In the genomic region with DNA sequence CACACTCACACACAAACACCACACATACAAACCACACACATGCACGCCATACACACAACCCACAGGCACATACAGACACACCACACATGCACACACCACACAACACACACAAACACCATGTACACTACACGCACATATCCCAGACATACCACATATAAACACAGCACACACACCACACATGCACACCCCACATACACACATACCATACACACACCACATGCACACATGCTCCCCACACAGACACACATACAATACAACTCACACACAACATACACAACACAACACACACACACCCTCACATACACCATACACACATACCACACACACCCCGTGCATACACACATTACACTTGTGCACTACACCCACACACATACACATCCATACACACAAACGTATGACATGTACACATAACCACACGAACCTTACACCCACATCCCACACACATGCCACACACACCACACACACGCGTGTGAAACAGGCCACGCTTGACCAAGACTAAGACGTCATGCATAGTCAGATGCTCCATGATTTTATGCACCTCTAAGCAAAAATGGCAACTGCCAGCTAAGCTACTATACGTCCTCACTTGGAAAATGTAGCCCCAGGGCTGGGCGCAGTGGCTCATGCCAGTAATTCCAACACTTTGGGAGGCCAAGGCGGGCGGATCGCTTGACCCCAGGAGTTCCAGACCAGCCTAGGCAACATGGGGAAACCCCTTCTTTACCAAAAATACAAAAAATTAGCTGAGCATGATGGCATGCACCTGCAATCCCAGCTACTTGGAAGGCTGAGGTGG, we compare ENCODE assay signal across 20 cellular contexts.
"Had no signal": no experiment of that assay in that cellular context is flagged by ENCODE, and none has a peak within 500 bp of the region (broad histone marks: within the 10 kb centered on the region; RNA-seq: fewer than 3 reads in every experiment).

No MANE protein-coding gene starts in this region.

- H3K27ac Mint-ChIP-seq: activated CD4-positive, alpha-beta T cell treated with anti-CD3 and anti-CD28 coated beads, Interleukin-2, amount 10 ng/mL, durations not matched to agents 7 days and 5 days; activated naive CD8-positive, alpha-beta T cell treated with anti-CD3 and anti-CD28 coated beads for 36 hours; activated T-cell treated with anti-CD3 and anti-CD28 coated beads, Interleukin-2, amount 50 U/mL, for 72 hours; nephron; T-cell had no signal

- H3K79me2 ChIP-seq: hepatocyte had no signal

- H3K4me3 Mint-ChIP-seq: activated CD4-positive, alpha-beta T cell treated with anti-CD3 and anti-CD28 coated beads, Interleukin-2, amount 10 ng/mL, durations not matched to agents 7 days and 5 days; activated naive CD8-positive, alpha-beta T cell treated with anti-CD3 and anti-CD28 coated beads for 36 hours; activated T-cell treated with anti-CD3 and anti-CD28 coated beads, Interleukin-2, amount 50 U/mL, for 72 hours; nephron; T-cell had no signal

- DNase-seq: activated CD4-positive, alpha-beta T cell treated with anti-CD3 and anti-CD28 coated beads, Interleukin-2, amount 10 ng/mL, durations not matched to agents 7 days and 5 days; activated gamma-delta T cell treated with Interleukin-2 at 50 U/mL for 16 hours; activated naive CD8-positive, alpha-beta T cell treated with anti-CD3 and anti-CD28 coated beads for 36 hours; activated T-cell treated with anti-CD3 and anti-CD28 coated beads, Interleukin-2, amount 50 U/mL, for 72 hours; amniotic stem cell; foreskin fibroblast; midbrain; nucleus accumbens; retina; stimulated activated CD4-positive, alpha-beta T cell treated with anti-CD3 and anti-CD28 coated beads, Interleukin-12 subunit alpha, Interleukin-12 subunit beta, amount 100 ng/mL, for 4 hours; stimulated activated CD4-positive, alpha-beta T cell treated with anti-CD3 and anti-CD28 coated beads, Interleukin-1b, Interleukin-23, amount 100 ng/mL, for 48 hours; stimulated activated CD8-positive, alpha-beta memory T cell treated with anti-CD3 and anti-CD28 coated beads, Interleukin-4, amount 100 ng/mL, for 48 hours; stimulated activated naive CD4-positive, alpha-beta T cell; T-cell; thyroid gland had no signal

- H3K27me3 ChIP-seq: cardiac muscle cell, hepatocyte, thyroid gland had no signal

- H3K4me1 Mint-ChIP-seq: activated CD4-positive, alpha-beta T cell treated with anti-CD3 and anti-CD28 coated beads, Interleukin-2, amount 10 ng/mL, durations not matched to agents 7 days and 5 days; activated naive CD8-positive, alpha-beta T cell treated with anti-CD3 and anti-CD28 coated beads for 36 hours; nephron; T-cell had no signal

- H3K9me3 Mint-ChIP-seq: activated CD4-positive, alpha-beta T cell treated with anti-CD3 and anti-CD28 coated beads, Interleukin-2, amount 10 ng/mL, durations not matched to agents 7 days and 5 days had no signal

- H2AFZ ChIP-seq: hepatocyte had no signal

- H3K9me3 ChIP-seq: thyroid gland had no signal

- H3K4me2 ChIP-seq: hepatocyte had no signal

- H3K36me3 Mint-ChIP-seq: activated naive CD8-positive, alpha-beta T cell treated with anti-CD3 and anti-CD28 coated beads for 36 hours; T-cell had no signal

- H3K36me3 ChIP-seq: cardiac muscle cell, thyroid gland had no signal

- ATAC-seq: activated T-cell treated with anti-CD3 and anti-CD28 coated beads, Interleukin-2, amount 50 U/mL, for 72 hours; left colon; T-cell had no signal

- H3K4me3 ChIP-seq: cardiac muscle cell, hepatocyte, lung, thyroid gland had no signal

- H3K27ac ChIP-seq: cardiac muscle cell had no signal

- H3K27me3 Mint-ChIP-seq: activated naive CD8-positive, alpha-beta T cell treated with anti-CD3 and anti-CD28 coated beads for 36 hours had no signal
